Comparison of ENCODE assay signal across 24 cellular contexts in genomic region chr4:154507170-154507569, GRCh38. TPM values are rescaled to one million over a fixed set of nuclear protein-coding genes. Genes with fewer than 3 reads are reported as not detected.
DNase-seq lines count a peak whose midpoint lies in the region; ATAC-seq and TF ChIP-seq lines count a peak whose summit lies in the region.
"Had no signal": no experiment of that assay in that cellular context is flagged by ENCODE, and none has a peak within 500 bp of the region (broad histone marks: within the 10 kb centered on the region; RNA-seq: fewer than 3 reads in every experiment).

No MANE protein-coding gene starts in this region.

- no peaks in the 10 kb centered on the region for H3K9me2 ChIP-seq in hepatocyte (replicated peaks; ENCODE audit: insufficient read depth)

- H3K4me2 ChIP-seq in hepatocyte, result no peak overlapping the region
- H3K4me2 ChIP-seq: BLaER1 treated with 17β-estradiol and CSF1 and Interleukin-3, amounts not matched to agents 10 nM and 100 nM; KMS-11 had no signal

- H3K9me3 ChIP-seq in RWPE2 (ENCODE audit: severe bottlenecking) (no peaks in the 10 kb centered on the region), hepatocyte (ENCODE audit: low read depth) (no peaks in the 10 kb centered on the region), tibial artery (no peaks in the 10 kb centered on the region)
- H3K9me3 ChIP-seq: BLaER1 treated with 17β-estradiol and CSF1 and Interleukin-3, amounts not matched to agents 10 nM and 100 nM; uterus had no signal

- H3K36me3 ChIP-seq in RWPE2 (ENCODE audit: low read depth), result no peaks in the 10 kb centered on the region
- H3K36me3 ChIP-seq in hepatocyte (replicated peaks; ENCODE audit: insufficient read depth, low read depth), result no peaks in the 10 kb centered on the region
- H3K36me3 ChIP-seq in tibial artery, result no peaks in the 10 kb centered on the region
- H3K36me3 ChIP-seq: BLaER1 treated with 17β-estradiol and CSF1 and Interleukin-3, amounts not matched to agents 10 nM and 100 nM; cardiac muscle cell; uterus had no signal

- peaks cover 11% of the 10 kb centered on the region for H3K4me1 ChIP-seq in RWPE2 (ENCODE audit: insufficient read depth, poor library complexity, severe bottlenecking)
- H3K4me1 ChIP-seq in hepatocyte (ENCODE audit: insufficient read depth), result no peaks in the 10 kb centered on the region
- H3K4me1 ChIP-seq in tibial artery, result no peaks in the 10 kb centered on the region
- H3K4me1 ChIP-seq: uterus had no signal

- no peaks in the 10 kb centered on the region for H3K27me3 ChIP-seq in RWPE2 (ENCODE audit: insufficient read depth, poor library complexity, severe bottlenecking)
- peaks cover 9% of the 10 kb centered on the region for H3K27me3 ChIP-seq in hepatocyte
- H3K27me3 ChIP-seq in tibial artery, result peaks cover 0 to 18% of the 10 kb centered on the region in 2 donors
- H3K27me3 ChIP-seq: BLaER1 treated with 17β-estradiol and CSF1 and Interleukin-3, amounts not matched to agents 10 nM and 100 nM; uterus had no signal

- TF ChIP-seq CTCF in RWPE2 (IDR thresholded peaks at IDR 0.05; ENCODE audit: poor library complexity, severe bottlenecking) (no peak), hepatocyte (IDR thresholded peaks at IDR 0.05; ENCODE audit: poor library complexity) (no peak), tibial artery (IDR thresholded peaks at IDR 0.05) (no peak)

- DNase-seq in HK-2 (ENCODE audit: unreplicated experiment) (peak; percentile 5), RWPE2 (ENCODE audit: low spot score) (no peak), hepatocyte (ENCODE audit: low spot score) (peak; percentile 15), renal cortical epithelial cell (ENCODE audit: low read depth) (peak; percentile 84), tibial artery (no peak), NCI-H2029 treated with DMSO at 0.1 percent for 48 hours (lab: John Stamatoyannopoulos, UW) (no peak)
- DNase-seq: activated CD4-positive, alpha-beta T cell treated with anti-CD3 and anti-CD28 coated beads, Interleukin-2, amount 50 U/mL, for 1 hour; activated CD8-positive, alpha-beta memory T cell treated with anti-CD3 and anti-CD28 coated beads, Interleukin-2, amount 10 ng/mL, durations not matched to agents 7 days and 5 days; COR-L47; cortex of kidney; endodermal cell; naive thymus-derived CD4-positive, alpha-beta T cell; NCI-H1694; occipital lobe; RPMI8226; uterus had no signal

- H3K27ac ChIP-seq in RWPE2 (ENCODE audit: poor library complexity, severe bottlenecking), result no peak overlapping the region
- H3K27ac ChIP-seq in hepatocyte, result peak overlapping the region; percentile 56
- no peak overlapping the region for H3K27ac ChIP-seq in tibial artery
- H3K27ac ChIP-seq: BLaER1 treated with 17β-estradiol and CSF1 and Interleukin-3, amounts not matched to agents 10 nM and 100 nM; cardiac muscle cell; KMS-11; uterus had no signal

- ATAC-seq in RWPE2 (ENCODE audit: low read depth) (peak; percentile 71), GM19023 (IDR thresholded peaks at IDR 0.05; ENCODE audit: unreplicated experiment) (no peak)
- ATAC-seq: activated CD8-positive, alpha-beta memory T cell treated with anti-CD3 and anti-CD28 coated beads, Interleukin-2, amount 10 ng/mL, durations not matched to agents 7 days and 5 days; HCT116; left lobe of liver; naive thymus-derived CD4-positive, alpha-beta T cell had no signal

- no peaks in the 10 kb centered on the region for H3K79me2 ChIP-seq in hepatocyte

- H4K20me1 ChIP-seq in hepatocyte (ENCODE audit: insufficient read depth, poor library complexity, severe bottlenecking), result no peaks in the 10 kb centered on the region
- H4K20me1 ChIP-seq: BLaER1 treated with 17β-estradiol and CSF1 and Interleukin-3, amounts not matched to agents 10 nM and 100 nM had no signal

- 61% methylated on average over 3 of the region's 3 CpGs for WGBS in hepatocyte (ENCODE audit: low lambda C conversion rate, missing lambda C conversion rate)

- no peak overlapping the region for H3K4me3 ChIP-seq in RWPE2 (ENCODE audit: severe bottlenecking)
- no peak overlapping the region for H3K4me3 ChIP-seq in hepatocyte
- no peak overlapping the region for H3K4me3 ChIP-seq in tibial artery
- H3K4me3 ChIP-seq: BLaER1 treated with 17β-estradiol and CSF1 and Interleukin-3, amounts not matched to agents 10 nM and 100 nM; cardiac muscle cell; uterus had no signal

- intact Hi-C loops in tibial artery (cut with DNase I; ENCODE audit: low total_unique reads), result no loop called here

- H2AFZ ChIP-seq in hepatocyte, result no peak overlapping the region

RNA-seq across cellular contexts. Expression of gene DCHS2, which starts 15.6 kb away (rescaled TPM):
- total RNA-seq in hepatocyte (0.32 and 1.7 TPM in 2 replicates), renal cortical epithelial cell (under 0.01 TPM in 1 of 2 replicates, not detected in the other)
- 0.01 and 0.12 TPM in 2 replicates for polyA plus RNA-seq in hepatocyte
- total RNA-seq: activated CD8-positive, alpha-beta memory T cell treated with anti-CD3 and anti-CD28 coated beads, Interleukin-2, amount 10 ng/mL, durations not matched to agents 7 days and 5 days had no signal
- polyA plus RNA-seq: AG04450; cardiac muscle cell; naive thymus-derived CD4-positive, alpha-beta T cell had no signal

RNA-seq across cellular contexts. Expression of gene PLRG1, which starts 43.0 kb away (rescaled TPM):
- total RNA-seq in hepatocyte (63.9 and 67.3 TPM in 2 replicates), renal cortical epithelial cell (88.6 and 99.9 TPM in 2 replicates)
- polyA plus RNA-seq in hepatocyte, result 54.4 and 60.0 TPM in 2 replicates

RNA-seq across cellular contexts. Expression of gene FGB, which starts 55.6 kb away (rescaled TPM):
- total RNA-seq in hepatocyte, result 1,901 and 1,953 TPM in 2 replicates
- polyA plus RNA-seq in hepatocyte, result 1,888 and 2,096 TPM in 2 replicates
- 0.69 and 14.3 TPM in 2 replicates for total RNA-seq in renal cortical epithelial cell
- total RNA-seq: activated CD8-positive, alpha-beta memory T cell treated with anti-CD3 and anti-CD28 coated beads, Interleukin-2, amount 10 ng/mL, durations not matched to agents 7 days and 5 days; Daoy; naive thymus-derived CD4-positive, alpha-beta T cell had no signal
- polyA plus RNA-seq: naive thymus-derived CD4-positive, alpha-beta T cell had no signal

Comparison
In these comparisons a context has a peak if more than half of its experiments do, and no peak if none do; other contexts are left out.
1. DNase-seq: peak in HK-2 (single experiment), hepatocyte (single experiment) and renal cortical epithelial cell (single experiment); none in RWPE2 (single experiment), tibial artery (0 of 2) and NCI-H2029 treated with DMSO at 0.1 percent for 48 hours (single experiment).
2. RNA of gene FGB, which starts 55.6 kb away (total RNA-seq): 1,901 to 1,953 TPM in hepatocyte; 0.69 to 14.3 TPM in renal cortical epithelial cell; every median in the first group is over 100 times any median in the second.